In the genomic region with DNA sequence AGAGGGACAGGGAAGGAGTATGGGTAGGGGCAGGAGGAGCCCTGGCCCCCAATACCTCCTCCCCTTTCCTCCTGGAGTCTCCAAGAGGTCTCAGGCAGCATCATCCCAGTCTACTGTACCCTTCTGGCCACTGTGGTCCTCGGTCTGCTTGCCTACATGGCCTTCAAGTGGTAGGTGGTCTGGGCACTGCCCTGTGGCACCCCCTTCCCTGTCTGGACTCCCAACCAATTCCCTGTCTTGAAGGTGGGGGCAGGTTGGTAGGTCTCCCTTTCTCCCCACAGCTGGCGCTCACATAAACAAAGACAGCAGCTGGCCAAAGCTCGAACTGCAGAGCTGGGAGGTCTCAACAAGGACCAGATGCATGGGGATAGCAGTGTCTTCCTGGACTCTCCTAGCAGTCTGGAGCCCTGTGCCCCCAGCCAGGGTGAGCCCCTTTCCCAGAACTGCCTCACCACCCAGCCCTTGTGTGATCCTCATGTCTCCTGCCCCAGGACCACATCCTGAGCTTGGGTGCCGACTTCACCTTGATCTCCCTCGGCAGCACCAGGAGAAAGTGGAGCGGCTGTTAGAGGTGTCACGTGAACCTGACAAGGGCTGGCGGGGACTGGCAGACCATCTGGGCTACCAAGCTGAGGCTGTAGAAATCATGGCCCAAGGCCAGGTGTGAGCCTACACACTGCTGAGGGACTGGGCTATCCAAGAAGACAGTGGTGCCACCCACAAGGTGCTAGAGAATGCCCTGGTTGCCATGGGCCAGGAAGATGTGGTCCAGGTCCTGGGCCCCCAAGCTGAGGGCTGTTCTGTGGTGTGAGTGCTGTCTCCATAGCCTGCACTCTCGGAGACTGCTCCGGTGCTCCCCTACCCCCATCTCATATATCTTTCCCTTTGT, we compare ENCODE assay signal across 14 cellular contexts. TPM values are rescaled to one million over a fixed set of nuclear protein-coding genes. Genes with fewer than 3 reads are reported as not detected.
DNase-seq lines count a peak whose midpoint lies in the region; TF ChIP-seq lines count a peak whose summit lies in the region.
"Had no signal": no experiment of that assay in that cellular context is flagged by ENCODE, and none has a peak within 500 bp of the region (broad histone marks: within the 10 kb centered on the region; RNA-seq: fewer than 3 reads in every experiment).

No MANE protein-coding gene starts in this region.

- H3K9ac ChIP-seq in BLaER1 treated with 17β-estradiol and CSF1 and Interleukin-3, amounts not matched to agents 10 nM and 100 nM = no peak overlapping the region; a peak in 1 of 22 replicates

- peaks cover 32 to 99% (median 94%) of the 10 kb centered on the region in 10 experiments for H3K4me1 ChIP-seq in BLaER1 treated with 17β-estradiol and CSF1 and Interleukin-3, amounts not matched to agents 10 nM and 100 nM
- peaks cover 7 to 34% (median 9%) of the 10 kb centered on the region in 3 donors for H3K4me1 ChIP-seq in esophagus squamous epithelium
- H3K4me1 ChIP-seq: BE2C had no signal

- peaks cover 38% of the 10 kb centered on the region for H3K4me1 Mint-ChIP-seq in activated T-helper 1 cell treated with anti-CD3 and anti-CD28 coated beads, Interleukin-12 subunit alpha, Interleukin-12 subunit beta, Interleukin-2, Interleukin-4 antibody, amounts not matched to agents 30 ng/mL and 10 ng/mL and 1 ng/mL, durations not matched to agents 14 hours and 24 hours and 36 hours (ENCODE audit: low read depth)

- peaks cover 22 to 62% (median 43%) of the 10 kb centered on the region in 11 experiments; a peak in 20 of 22 replicates for H3K36me3 ChIP-seq in BLaER1 treated with 17β-estradiol and CSF1 and Interleukin-3, amounts not matched to agents 10 nM and 100 nM
- H3K36me3 ChIP-seq in esophagus squamous epithelium = peaks cover 7 to 80% (median 18%) of the 10 kb centered on the region in 3 donors
- H3K36me3 ChIP-seq: BE2C had no signal

- no peaks in the 10 kb centered on the region for H3K27me3 ChIP-seq in BLaER1 treated with 17β-estradiol and CSF1 and Interleukin-3, amounts not matched to agents 10 nM and 100 nM
- H3K27me3 ChIP-seq in esophagus squamous epithelium = no peaks in the 10 kb centered on the region
- H3K27me3 ChIP-seq: BE2C had no signal

- H3K27me3 Mint-ChIP-seq in activated T-helper 1 cell treated with anti-CD3 and anti-CD28 coated beads, Interleukin-12 subunit alpha, Interleukin-12 subunit beta, Interleukin-2, Interleukin-4 antibody, amounts not matched to agents 30 ng/mL and 10 ng/mL and 1 ng/mL, durations not matched to agents 14 hours and 24 hours and 36 hours (ENCODE audit: insufficient read depth) = no peaks in the 10 kb centered on the region
- H3K27me3 Mint-ChIP-seq: activated CD4-positive, alpha-beta T cell treated with anti-CD3 and anti-CD28 coated beads for 36 hours had no signal

- H3K4me3 Mint-ChIP-seq in activated T-helper 1 cell treated with anti-CD3 and anti-CD28 coated beads, Interleukin-12 subunit alpha, Interleukin-12 subunit beta, Interleukin-2, Interleukin-4 antibody, amounts not matched to agents 30 ng/mL and 10 ng/mL and 1 ng/mL, durations not matched to agents 14 hours and 24 hours and 36 hours = no peak overlapping the region
- H3K4me3 Mint-ChIP-seq: activated CD4-positive, alpha-beta T cell treated with anti-CD3 and anti-CD28 coated beads for 36 hours had no signal

- no peak for TF ChIP-seq POLR2A in esophagus squamous epithelium (IDR thresholded peaks at IDR 0.05)

- in situ Hi-C loops in G401 (cut with HindIII; ENCODE audit: low sequenced_read_pairs) (no loop called here), GM13977 (cut with MboI; ENCODE audit: low pct_unique_long_range_greater_than_20kb, low sequenced_read_pairs, unreplicated experiment) (no loop called here)

- no peak overlapping the region for H3K4me3 ChIP-seq in BLaER1 treated with 17β-estradiol and CSF1 and Interleukin-3, amounts not matched to agents 10 nM and 100 nM
- no peak overlapping the region for H3K4me3 ChIP-seq in esophagus squamous epithelium

- intact Hi-C loops in activated T-helper 1 cell treated with anti-CD3 and anti-CD28 coated beads, Interleukin-12 subunit alpha, Interleukin-12 subunit beta, Interleukin-2, Interleukin-4 antibody, amounts not matched to agents 30 ng/mL and 10 ng/mL and 1 ng/mL, durations not matched to agents 14 hours and 24 hours and 36 hours (cut with micrococcal nuclease) = no loop called here
- intact Hi-C loops in esophagus squamous epithelium (cut with DNase I) = no loop called here

- DNase-seq in G401 (ENCODE audit: low spot score) (peak; percentile 97), mesenteric fat pad (ENCODE audit: low spot score) (peak; percentile 87), esophagus squamous epithelium (lab: John Stamatoyannopoulos, UW) (no peak), NAMALWA (ENCODE audit: low spot score) (no peak), NCI-H2107 (lab: John Stamatoyannopoulos, UW) (no peak), GM13977 (ENCODE audit: low spot score) (no peak)
- no peak for DNase-seq in activated T-helper 1 cell treated with anti-CD3 and anti-CD28 coated beads, Interleukin-12 subunit alpha, Interleukin-12 subunit beta, Interleukin-2, Interleukin-4 antibody, amounts not matched to agents 30 ng/mL and 10 ng/mL and 1 ng/mL, durations not matched to agents 14 hours and 24 hours and 36 hours (ENCODE audit: low spot score)
- DNase-seq: activated CD4-positive, alpha-beta T cell treated with anti-CD3 and anti-CD28 coated beads for 36 hours; BE2C; cortex of kidney; GDM1; midbrain; NCI-H1436 treated with DMSO at 0.1 percent for 48 hours had no signal

- H3K36me3 Mint-ChIP-seq in activated T-helper 1 cell treated with anti-CD3 and anti-CD28 coated beads, Interleukin-12 subunit alpha, Interleukin-12 subunit beta, Interleukin-2, Interleukin-4 antibody, amounts not matched to agents 30 ng/mL and 10 ng/mL and 1 ng/mL, durations not matched to agents 14 hours and 24 hours and 36 hours (ENCODE audit: low read depth) = peaks cover 27% of the 10 kb centered on the region

- H3K27ac Mint-ChIP-seq in activated T-helper 1 cell treated with anti-CD3 and anti-CD28 coated beads, Interleukin-12 subunit alpha, Interleukin-12 subunit beta, Interleukin-2, Interleukin-4 antibody, amounts not matched to agents 30 ng/mL and 10 ng/mL and 1 ng/mL, durations not matched to agents 14 hours and 24 hours and 36 hours = peak overlapping the region; percentile 31

- H3K9me3 Mint-ChIP-seq in activated T-helper 1 cell treated with anti-CD3 and anti-CD28 coated beads, Interleukin-12 subunit alpha, Interleukin-12 subunit beta, Interleukin-2, Interleukin-4 antibody, amounts not matched to agents 30 ng/mL and 10 ng/mL and 1 ng/mL, durations not matched to agents 14 hours and 24 hours and 36 hours = no peaks in the 10 kb centered on the region

- peak overlapping the region in 8 of 11 experiments; percentile 9 to 96 (median 32); a peak in 12 of 22 replicates for H3K27ac ChIP-seq in BLaER1 treated with 17β-estradiol and CSF1 and Interleukin-3, amounts not matched to agents 10 nM and 100 nM
- H3K27ac ChIP-seq in esophagus squamous epithelium = no peak overlapping the region

- peak overlapping the region in 9 of 11 experiments; percentile 84 to 98 (median 92); a peak in 15 of 22 replicates for H3K4me2 ChIP-seq in BLaER1 treated with 17β-estradiol and CSF1 and Interleukin-3, amounts not matched to agents 10 nM and 100 nM

- 89 to 100% methylated on average over 2 to 3 of the region's 10 CpGs for WGBS in esophagus squamous epithelium, 2 donors

- no peak for TF ChIP-seq CTCF in esophagus squamous epithelium (IDR thresholded peaks at IDR 0.05)
- no peak for TF ChIP-seq CTCF in GM13977 (IDR thresholded peaks at IDR 0.05; ENCODE audit: extremely low read depth, insufficient read depth, missing control alignments)

- H4K20me1 ChIP-seq in BLaER1 treated with 17β-estradiol and CSF1 and Interleukin-3, amounts not matched to agents 10 nM and 100 nM = peaks cover 0 to 32% (median 6%) of the 10 kb centered on the region in 11 experiments; a peak in 10 of 22 replicates

- H3K9me3 ChIP-seq in BLaER1 treated with 17β-estradiol and CSF1 and Interleukin-3, amounts not matched to agents 10 nM and 100 nM (replicated peaks in 1 of 11) = no peaks in the 10 kb centered on the region
- H3K9me3 ChIP-seq in esophagus squamous epithelium = no peaks in the 10 kb centered on the region
- H3K9me3 ChIP-seq: BE2C had no signal

RNA-seq across cellular contexts. Expression of gene NBEAL2, which starts 33.1 kb away (rescaled TPM):
- 11.8 and 27.2 TPM in 2 replicates for total RNA-seq in G401 (2014; rRNA removed; shearing (Covaris generic))
- total RNA-seq in activated T-helper 1 cell treated with anti-CD3 and anti-CD28 coated beads, Interleukin-12 subunit alpha, Interleukin-12 subunit beta, Interleukin-2, Interleukin-4 antibody, amounts not matched to agents 30 ng/mL and 10 ng/mL and 1 ng/mL, durations not matched to agents 14 hours and 24 hours and 36 hours = 118 and 119 TPM in 2 replicates
- 42.9 TPM for total RNA-seq in mesenteric fat pad
- total RNA-seq in esophagus squamous epithelium = 100 to 1,000 TPM; 128 to 297 (median 185) TPM

RNA-seq across cellular contexts. Expression of gene CCDC12, which starts 36.0 kb away (rescaled TPM):
- 31.0 and 37.7 TPM in 2 replicates for total RNA-seq in G401 (2014; rRNA removed; shearing (Covaris generic))
- 68.7 and 69.1 TPM in 2 replicates for total RNA-seq in activated T-helper 1 cell treated with anti-CD3 and anti-CD28 coated beads, Interleukin-12 subunit alpha, Interleukin-12 subunit beta, Interleukin-2, Interleukin-4 antibody, amounts not matched to agents 30 ng/mL and 10 ng/mL and 1 ng/mL, durations not matched to agents 14 hours and 24 hours and 36 hours
- total RNA-seq in mesenteric fat pad (33.1 TPM), esophagus squamous epithelium (10 to 100 TPM; 55.5 to 87.5 (median 67.5) TPM)

Comparison
In these comparisons a context has a peak if more than half of its experiments do, and no peak if none do; other contexts are left out.
1. H3K27ac ChIP-seq: peak in BLaER1 treated with 17β-estradiol and CSF1 and Interleukin-3, amounts not matched to agents 10 nM and 100 nM (8 of 11); none in esophagus squamous epithelium (0 of 4).
2. DNase-seq: peak in G401 (single experiment) and mesenteric fat pad (single experiment); none in activated T-helper 1 cell treated with anti-CD3 and anti-CD28 coated beads, Interleukin-12 subunit alpha, Interleukin-12 subunit beta, Interleukin-2, Interleukin-4 antibody, amounts not matched to agents 30 ng/mL and 10 ng/mL and 1 ng/mL, durations not matched to agents 14 hours and 24 hours and 36 hours (single experiment), esophagus squamous epithelium (single experiment), NAMALWA (single experiment), NCI-H2107 (single experiment) and GM13977 (single experiment).